Comparison of ENCODE assay signal across 23 cellular contexts in genomic region chr22:16957781-16958180, GRCh38. TPM values are rescaled to one million over a fixed set of nuclear protein-coding genes. Genes with fewer than 3 reads are reported as not detected.
A peak's percentile ranks its signal among the peaks of the same experiment; 100 is the strongest.
DNase-seq lines count a peak whose midpoint lies in the region; ATAC-seq and TF ChIP-seq lines count a peak whose summit lies in the region.
"Had no signal": no experiment of that assay in that cellular context is flagged by ENCODE, and none has a peak within 500 bp of the region (broad histone marks: within the 10 kb centered on the region; RNA-seq: fewer than 3 reads in every experiment).

No MANE protein-coding gene starts in this region.

- 92% methylated on average over 4 of the region's 7 CpGs for WGBS in esophagus muscularis mucosa

- H3K27ac ChIP-seq in esophagus muscularis mucosa (replicated peaks in 1 of 4) (no peak overlapping the region), osteoblast (ENCODE audit: low read depth, low read length) (no peak overlapping the region)
- H3K27ac ChIP-seq: A549, RWPE1 had no signal

- H3K4me3 ChIP-seq in esophagus muscularis mucosa (no peak overlapping the region), osteoblast (ENCODE audit: insufficient read depth, low read length) (no peak overlapping the region)
- H3K4me3 ChIP-seq: A549, GM12878 had no signal

- H3K4me1 ChIP-seq in esophagus muscularis mucosa = no peaks in the 10 kb centered on the region
- H3K4me1 ChIP-seq in osteoblast (ENCODE audit: insufficient read depth, low read length) = no peaks in the 10 kb centered on the region
- H3K4me1 ChIP-seq: A549 had no signal

- TF ChIP-seq CTCF in GM10248 (IDR thresholded peaks at IDR 0.05; ENCODE audit: control extremely low read depth, extremely low read depth, low read depth, missing control alignments) = no peak
- no peak for TF ChIP-seq CTCF in esophagus muscularis mucosa (IDR thresholded peaks at IDR 0.05)
- no peak for TF ChIP-seq CTCF in osteoblast (IDR thresholded peaks at IDR 0.05; ENCODE audit: extremely low read depth, low read depth, low read length)

- peaks cover 0 to 4% (median 0%) of the 10 kb centered on the region in 4 donors for H3K27me3 ChIP-seq in esophagus muscularis mucosa
- H3K27me3 ChIP-seq in osteoblast (ENCODE audit: insufficient read depth, low read length) = no peaks in the 10 kb centered on the region

- H3K79me2 ChIP-seq in osteoblast (ENCODE audit: insufficient read depth, low read length) = no peaks in the 10 kb centered on the region

- no peak overlapping the region for H3K4me2 ChIP-seq in osteoblast (ENCODE audit: insufficient read depth, low read length)
- H3K4me2 ChIP-seq: A549 had no signal

- intact Hi-C loops in esophagus muscularis mucosa (cut with DNase I) = no loop called here

- TF ChIP-seq EP300 in esophagus muscularis mucosa (IDR thresholded peaks at IDR 0.05) = no peak

- no peak for TF ChIP-seq POLR2A in esophagus muscularis mucosa (IDR thresholded peaks at IDR 0.05; ENCODE audit: low read depth)

- no peaks in the 10 kb centered on the region for H3K36me3 ChIP-seq in esophagus muscularis mucosa
- no peaks in the 10 kb centered on the region for H3K36me3 ChIP-seq in osteoblast (ENCODE audit: insufficient read depth, low read length)

- DNase-seq in GM10248 (ENCODE audit: extremely low spot score) (peak; percentile 13), HEK293T (ENCODE audit: extremely low spot score) (peak; percentile 6), esophagus muscularis mucosa (ENCODE audit: extremely low spot score) (peak; percentile 87), osteoblast (ENCODE audit: insufficient read length, low spot score, missing footprints) (peak; percentile 10), left lobe of liver (ENCODE audit: low spot score) (no peak), RPMI8226 (no peak)
- DNase-seq: Calu3, DND-41, KG1, MM.1S, NCI-H2029, NCI-H446 treated with DMSO at 0.1 percent for 48 hours, NCI-H526, NCI-H82, SHP77 treated with DMSO at 0.1 percent for 48 hours had no signal

- ATAC-seq in left lobe of liver (no peak), GM21529 (IDR thresholded peaks at IDR 0.05; ENCODE audit: unreplicated experiment) (no peak), HG03108 (IDR thresholded peaks at IDR 0.05; ENCODE audit: unreplicated experiment) (no peak)
- ATAC-seq: A549, GM12878 had no signal

- no peak overlapping the region for H2AFZ ChIP-seq in osteoblast (ENCODE audit: low read length)

- no peaks in the 10 kb centered on the region for H4K20me1 ChIP-seq in osteoblast (ENCODE audit: insufficient read depth, low read length)

- POLR2A ChIA-PET in GM10248 (lab: Yijun Ruan, JAX) = no interaction called here
- POLR2A ChIA-PET in HEK293T (lab: Yijun Ruan, JAX) = no interaction called here

- CTCF ChIA-PET in GM10248 (lab: Yijun Ruan, JAX) = interaction anchor here (1.0 kb wide), 1 partner anchor 41 kb away, joined by 3 read pairs; no protein-coding TSS in a partner anchor
- CTCF ChIA-PET in HEK293T (lab: Yijun Ruan, JAX) = no interaction called here

- H3K9me3 ChIP-seq in esophagus muscularis mucosa (no peaks in the 10 kb centered on the region), osteoblast (ENCODE audit: low read depth, low read length) (no peaks in the 10 kb centered on the region)
- H3K9me3 ChIP-seq: A549 had no signal

TF ChIP-seq in HEK293T, 16 proteins besides CTCF, POLR2A, EP300 and RAD21:
- TF ChIP-seq BHLHE40 (IDR thresholded peaks at IDR 0.05; ENCODE audit: borderline replicate concordance) = no peak
- TF ChIP-seq ELF4 (IDR thresholded peaks at IDR 0.05) = no peak
- no peak for TF ChIP-seq TARDBP (IDR thresholded peaks at IDR 0.05)
- no peak for TF ChIP-seq PKNOX1 (IDR thresholded peaks at IDR 0.05)
- no peak for TF ChIP-seq HDGF (IDR thresholded peaks at IDR 0.05; ENCODE audit: borderline replicate concordance)
- TF ChIP-seq ZNF384 (IDR thresholded peaks at IDR 0.05) = no peak
- TF ChIP-seq FOXK2 (IDR thresholded peaks at IDR 0.05) = no peak

RNA-seq across cellular contexts. Expression of gene GAB4, which starts 50.2 kb away (rescaled TPM):
- total RNA-seq in esophagus muscularis mucosa (not detected), osteoblast (not detected in 2 replicates), left lobe of liver (not detected)
- total RNA-seq: B cell; Calu3; GM12878; H4; T-helper 1 cell treated with Interleukin-12 subunit alpha and Interleukin-12 subunit beta and Interleukin-4 antibody, amounts not matched to agents 30 ng/mL and 1 ng/mL, for 36 hours had no signal

Comparison
In these comparisons a context has a peak if more than half of its experiments do, and no peak if none do; other contexts are left out.
1. DNase-seq: peak in GM10248 (single experiment), HEK293T (single experiment), esophagus muscularis mucosa (single experiment) and osteoblast (single experiment); none in left lobe of liver (single experiment) and RPMI8226 (single experiment).